12 cellular contexts compared by ENCODE assay signal in genomic region chr18:49520661-49521145, GRCh38. TPM values are rescaled to one million over a fixed set of nuclear protein-coding genes. Genes with fewer than 3 reads are reported as not detected.
A peak's percentile ranks its signal among the peaks of the same experiment; 100 is the strongest.
DNase-seq lines count a peak whose midpoint lies in the region; ATAC-seq and TF ChIP-seq lines count a peak whose summit lies in the region.
"Had no signal": no experiment of that assay in that cellular context is flagged by ENCODE, and none has a peak within 500 bp of the region (broad histone marks: within the 10 kb centered on the region; RNA-seq: fewer than 3 reads in every experiment).

No MANE protein-coding gene starts in this region.

- H3K27ac ChIP-seq in C4-2B (peak overlapping the region; percentile 69), fibroblast of lung (ENCODE audit: insufficient read depth, low read length) (no peak overlapping the region), ovary (no peak overlapping the region)
- H3K27ac ChIP-seq: transverse colon had no signal

- no peak for TF ChIP-seq POLR2A in ovary (IDR thresholded peaks at IDR 0.05)

- TF ChIP-seq CTCF in C4-2B (conservative IDR thresholded peaks at IDR 0.05) (no peak), fibroblast of lung (conservative IDR thresholded peaks at IDR 0.05 in 1 of 2, IDR thresholded peaks at IDR 0.05 in 1 of 2; ENCODE audit: low read depth in 1 of 2, low read length in 2 of 2) (no peak), ovary (IDR thresholded peaks at IDR 0.05) (no peak)

- no peak overlapping the region for H3K9ac ChIP-seq in fibroblast of lung (ENCODE audit: insufficient read depth, low read length)

- no peak for TF ChIP-seq EP300 in ovary (IDR thresholded peaks at IDR 0.05)

- no peaks in the 10 kb centered on the region for H3K79me2 ChIP-seq in fibroblast of lung (ENCODE audit: control insufficient read depth, insufficient read depth, low read length)

- CTCF ChIA-PET in HEK293T (lab: Yijun Ruan, JAX) = interaction anchor here (0.7 kb wide), 1 partner anchor 99 kb away, joined by 4 read pairs; no protein-coding TSS in a partner anchor

- H4K20me1 ChIP-seq in fibroblast of lung (ENCODE audit: control insufficient read depth, extremely low read depth, insufficient read depth, low read length) = no peaks in the 10 kb centered on the region

- DNase-seq in HEK293T (ENCODE audit: extremely low spot score) (no peak), NCI-H526 treated with DMSO at 0.1 percent for 48 hours (lab: John Stamatoyannopoulos, UW) (peak; percentile 21), fibroblast of lung (ENCODE audit: low read depth in 2 of 2) (peak; percentile 32 to 41), activated T-cell treated with anti-CD3 and anti-CD28 coated beads for 4 hours (no peak), AG08395 (ENCODE audit: low spot score) (no peak), ovary (no peak)
- DNase-seq: amygdala; CD4-positive, alpha-beta T cell; immature natural killer cell; transverse colon had no signal

- H3K9me3 ChIP-seq in fibroblast of lung (ENCODE audit: control insufficient read depth, insufficient read depth, low read depth, low read length) (no peaks in the 10 kb centered on the region), ovary (no peaks in the 10 kb centered on the region)
- H3K9me3 ChIP-seq: transverse colon had no signal

- intact Hi-C loops in ovary (cut with DNase I) = no loop called here

- no peaks in the 10 kb centered on the region for H3K4me1 ChIP-seq in fibroblast of lung (ENCODE audit: control insufficient read depth, extremely low read depth, insufficient read depth, low read length)
- H3K4me1 ChIP-seq in ovary (ENCODE audit: insufficient read depth) = no peaks in the 10 kb centered on the region
- H3K4me1 ChIP-seq: transverse colon had no signal

- H3K27me3 ChIP-seq in fibroblast of lung (ENCODE audit: control insufficient read depth, insufficient read depth, low read length) (no peaks in the 10 kb centered on the region), ovary (no peaks in the 10 kb centered on the region)
- H3K27me3 ChIP-seq: transverse colon had no signal

- H3K36me3 ChIP-seq in fibroblast of lung (ENCODE audit: control insufficient read depth, insufficient read depth, low read length) = no peaks in the 10 kb centered on the region
- H3K36me3 ChIP-seq in ovary = no peaks in the 10 kb centered on the region
- H3K36me3 ChIP-seq: transverse colon had no signal

- no peak for ATAC-seq in GM18907 (IDR thresholded peaks at IDR 0.05; ENCODE audit: unreplicated experiment)

- H3K4me2 ChIP-seq in fibroblast of lung (ENCODE audit: extremely low read depth, insufficient read depth, low read length) = no peak overlapping the region

- no peak overlapping the region for H3K4me3 ChIP-seq in fibroblast of lung (replicated peaks in 1 of 4; ENCODE audit: control extremely low read depth in 1 of 4, insufficient read depth in 1 of 4, low read depth in 3 of 4, low read length in 4 of 4)
- no peak overlapping the region for H3K4me3 ChIP-seq in ovary
- H3K4me3 ChIP-seq: transverse colon had no signal

- POLR2A ChIA-PET in HEK293T (lab: Yijun Ruan, JAX) = no interaction called here

- no peak overlapping the region for H2AFZ ChIP-seq in fibroblast of lung (ENCODE audit: low read length)

- 40 to 54% (median 51%) methylated on average over 2 of the region's 2 CpGs for WGBS in ovary, 3 donors

TF ChIP-seq in HEK293T, 16 proteins besides CTCF, POLR2A, EP300 and RAD21:
- 0 out of 2 replicates have a peak, but pooled peaks have one; percentile 2 for TF ChIP-seq ZNF384 (IDR thresholded peaks at IDR 0.05)
- 0 out of 2 replicates have a peak, but pooled peaks have one; percentile 13 for TF ChIP-seq CTBP1 (IDR thresholded peaks at IDR 0.05; ENCODE audit: borderline replicate concordance)
- no peak for TF ChIP-seq HDGF (IDR thresholded peaks at IDR 0.05; ENCODE audit: borderline replicate concordance)
- TF ChIP-seq TARDBP (IDR thresholded peaks at IDR 0.05) = no peak
- TF ChIP-seq LEF1 (IDR thresholded peaks at IDR 0.05; ENCODE audit: borderline replicate concordance) = no peak
- no peak for TF ChIP-seq FOXK2 (IDR thresholded peaks at IDR 0.05)
TF ChIP-seq in HEK293T: peak in this region for 2.

RNA-seq across cellular contexts. Expression of gene RPL17, which starts 28.4 kb away (rescaled TPM):
- total RNA-seq in fibroblast of lung = 2,451 and 3,311 TPM in 2 replicates
- polyA plus RNA-seq in fibroblast of lung = 3,444 and 3,511 TPM in 2 replicates
- polyA plus RNA-seq in fibroblast of lung (2012) = 2,510 and 2,780 TPM in 2 replicates
- polyA minus RNA-seq in fibroblast of lung (ENCODE audit: low replicate concordance) = 382 and 412 TPM in 2 replicates
- total RNA-seq in ovary = 1,000 to 10,000 TPM; 3,089 to 8,014 (median 3,638) TPM
- 1,000 to 10,000 TPM; 3,009 to 5,423 TPM for polyA plus RNA-seq in ovary

RNA-seq across cellular contexts. Expression of gene C18orf32, which starts 33.7 kb away (rescaled TPM):
- total RNA-seq in fibroblast of lung (11.9 and 12.8 TPM in 2 replicates), ovary (10 to 100 TPM; 35.4 to 51.4 (median 44.9) TPM)
- polyA plus RNA-seq in fibroblast of lung (30.2 and 39.1 TPM in 2 replicates), ovary (10 to 100 TPM; 60.0 to 81.3 TPM)
- 28.8 and 30.2 TPM in 2 replicates for polyA plus RNA-seq in fibroblast of lung (2012)
- 0.48 and 1.2 TPM in 2 replicates for polyA minus RNA-seq in fibroblast of lung (ENCODE audit: low replicate concordance)

RNA-seq across cellular contexts. Expression of gene LIPG, which starts 41.2 kb away (rescaled TPM):
- total RNA-seq in fibroblast of lung (0.50 and 1.0 TPM in 2 replicates), ovary (1 to 10 TPM in 1 of 7 donors, under 1 TPM in 5, not detected in 1; 0.23 to 3.9 (median 0.51) TPM)
- polyA plus RNA-seq in fibroblast of lung (0.30 and 2.3 TPM in 2 replicates), ovary (1 to 10 TPM in 1 of 2 donors, under 1 TPM in 1; 0.94 to 1.3 TPM)
- polyA plus RNA-seq in fibroblast of lung (2012) = 0.54 and 1.3 TPM in 2 replicates
- polyA minus RNA-seq in fibroblast of lung (ENCODE audit: low replicate concordance) = 2.6 and 5.9 TPM in 2 replicates
- total RNA-seq: CD4-positive, alpha-beta T cell had no signal
- polyA plus RNA-seq: immature natural killer cell had no signal

Comparison
In these comparisons a context has a peak if more than half of its experiments do, and no peak if none do; other contexts are left out.
1. DNase-seq: peak in NCI-H526 treated with DMSO at 0.1 percent for 48 hours (single experiment) and fibroblast of lung (2 of 2); none in HEK293T (single experiment), activated T-cell treated with anti-CD3 and anti-CD28 coated beads for 4 hours (single experiment), AG08395 (single experiment) and ovary (0 of 5).